Comparison of ENCODE assay signal across 8 cellular contexts in genomic region chr3:127547761-127548605, GRCh38. TPM values are rescaled to one million over a fixed set of nuclear protein-coding genes. Genes with fewer than 3 reads are reported as not detected.
DNase-seq lines count a peak whose midpoint lies in the region; ATAC-seq and TF ChIP-seq lines count a peak whose summit lies in the region.

No MANE protein-coding gene starts in this region.

- DNase-seq in NCI-H1436 (lab: John Stamatoyannopoulos, UW) = peak; percentile 82
- no peak for DNase-seq in NCI-H1436 treated with DMSO at 0.1 percent for 48 hours (lab: John Stamatoyannopoulos, UW)
- peak; percentile 47 for DNase-seq in HT1080 (ENCODE audit: low read depth)
- DNase-seq in PC-3 = peak; percentile 59
- peak; percentile 55 for DNase-seq in activated T-helper 1 cell treated with anti-CD3 and anti-CD28 coated beads, Interleukin-12 subunit alpha, Interleukin-12 subunit beta, Interleukin-2, Interleukin-4 antibody, amounts not matched to agents 30 ng/mL and 10 ng/mL and 1 ng/mL, durations not matched to agents 14 hours and 24 hours and 36 hours (ENCODE audit: low spot score)
- peak; percentile 56 to 57 for DNase-seq in fibroblast of lung (ENCODE audit: low read depth in 2 of 2)
- peak; percentile 70 for DNase-seq in natural killer cell
- DNase-seq in stimulated activated naive B cell treated with anti-CD40 and anti-IgM and Interleukin-4, amounts not matched to agents 10 μg/mL and 1 μg/mL and 100 μg/mL, for 72 hours = peak; percentile 72

- CTCF ChIA-PET in PC-3 (lab: Charles Lee) = interaction anchor here (0.7 kb wide), 1 partner anchor 92 kb away, joined by 3 read pairs; no protein-coding TSS in a partner anchor

- no peaks in the 10 kb centered on the region for H3K36me3 ChIP-seq in PC-3 (ENCODE audit: low read depth, low read length)
- no peaks in the 10 kb centered on the region for H3K36me3 ChIP-seq in fibroblast of lung (ENCODE audit: control insufficient read depth, insufficient read depth, low read length)

- H4K20me1 ChIP-seq in PC-3 (ENCODE audit: low read length) (no peaks in the 10 kb centered on the region), fibroblast of lung (ENCODE audit: control insufficient read depth, extremely low read depth, insufficient read depth, low read length) (no peaks in the 10 kb centered on the region)

- H2AFZ ChIP-seq in PC-3 (ENCODE audit: low read length) = peak overlapping the region; percentile 92
- peak overlapping the region; percentile 83 for H2AFZ ChIP-seq in fibroblast of lung (ENCODE audit: low read length)

- H3K27ac ChIP-seq in PC-3 (ENCODE audit: low read length) (no peak overlapping the region), fibroblast of lung (ENCODE audit: insufficient read depth, low read length) (no peak overlapping the region)

- H3K4me1 Mint-ChIP-seq in activated T-helper 1 cell treated with anti-CD3 and anti-CD28 coated beads, Interleukin-12 subunit alpha, Interleukin-12 subunit beta, Interleukin-2, Interleukin-4 antibody, amounts not matched to agents 30 ng/mL and 10 ng/mL and 1 ng/mL, durations not matched to agents 14 hours and 24 hours and 36 hours (ENCODE audit: low read depth) = peaks cover 6% of the 10 kb centered on the region
- H3K4me1 Mint-ChIP-seq in natural killer cell = peaks cover 6 to 15% of the 10 kb centered on the region in 2 donors
- H3K4me1 Mint-ChIP-seq in stimulated activated naive B cell treated with anti-CD40 and anti-IgM and Interleukin-4, amounts not matched to agents 10 μg/mL and 1 μg/mL and 100 μg/mL, for 72 hours = peaks cover 12 to 15% of the 10 kb centered on the region in 2 donors

- TF ChIP-seq CTCF in PC-3 (conservative IDR thresholded peaks at IDR 0.05; ENCODE audit: low read depth, low read length) = peak; percentile 54
- peak; percentile 52 to 53 for TF ChIP-seq CTCF in fibroblast of lung (conservative IDR thresholded peaks at IDR 0.05 in 1 of 2, IDR thresholded peaks at IDR 0.05 in 1 of 2; ENCODE audit: low read depth in 1 of 2, low read length in 2 of 2)
- peak; percentile 56 for TF ChIP-seq CTCF in natural killer cell (IDR thresholded peaks at IDR 0.05)

- H3K4me1 ChIP-seq in PC-3 (ENCODE audit: insufficient read depth, low read length) (no peaks in the 10 kb centered on the region), fibroblast of lung (ENCODE audit: control insufficient read depth, extremely low read depth, insufficient read depth, low read length) (no peaks in the 10 kb centered on the region)

- POLR2A ChIA-PET in PC-3 (lab: Charles Lee; ENCODE audit: unreplicated experiment) = no interaction called here

- H3K4me3 ChIP-seq in PC-3 (ENCODE audit: low read length) (peak overlapping the region; percentile 71), fibroblast of lung (replicated peaks in 1 of 4; ENCODE audit: control extremely low read depth in 1 of 4, insufficient read depth in 1 of 4, low read depth in 3 of 4, low read length in 4 of 4) (peak overlapping the region; percentile 35 to 66 (median 40))

- peaks cover 19% of the 10 kb centered on the region for H3K27me3 Mint-ChIP-seq in activated T-helper 1 cell treated with anti-CD3 and anti-CD28 coated beads, Interleukin-12 subunit alpha, Interleukin-12 subunit beta, Interleukin-2, Interleukin-4 antibody, amounts not matched to agents 30 ng/mL and 10 ng/mL and 1 ng/mL, durations not matched to agents 14 hours and 24 hours and 36 hours (ENCODE audit: insufficient read depth)
- H3K27me3 Mint-ChIP-seq in natural killer cell (ENCODE audit: low read depth in 2 of 2) = peaks cover 0 to 2% of the 10 kb centered on the region in 2 donors
- peaks cover 12 to 15% of the 10 kb centered on the region in 2 donors for H3K27me3 Mint-ChIP-seq in stimulated activated naive B cell treated with anti-CD40 and anti-IgM and Interleukin-4, amounts not matched to agents 10 μg/mL and 1 μg/mL and 100 μg/mL, for 72 hours

- BruUV-seq in PC-3 (replicated peaks; lab: Mats Ljungman, UMichigan) = no TSS peak

- H3K27me3 ChIP-seq in PC-3 (ENCODE audit: low read length) = no peaks in the 10 kb centered on the region
- H3K27me3 ChIP-seq in fibroblast of lung (ENCODE audit: control insufficient read depth, insufficient read depth, low read length) = no peaks in the 10 kb centered on the region

- ATAC-seq in PC-3 (peak; percentile 74), natural killer cell (peak; percentile 84 to 96 (median 94))
- peak; percentile 87 to 88 for ATAC-seq in stimulated activated naive B cell treated with anti-CD40 and anti-IgM and Interleukin-4, amounts not matched to agents 10 μg/mL and 1 μg/mL and 100 μg/mL, for 72 hours (replicated peaks)

- H3F3A ChIP-seq in PC-3 (ENCODE audit: low read length, unreplicated experiment) = no peaks in the 10 kb centered on the region

- no peaks in the 10 kb centered on the region for H3K9me3 Mint-ChIP-seq in activated T-helper 1 cell treated with anti-CD3 and anti-CD28 coated beads, Interleukin-12 subunit alpha, Interleukin-12 subunit beta, Interleukin-2, Interleukin-4 antibody, amounts not matched to agents 30 ng/mL and 10 ng/mL and 1 ng/mL, durations not matched to agents 14 hours and 24 hours and 36 hours
- no peaks in the 10 kb centered on the region for H3K9me3 Mint-ChIP-seq in natural killer cell
- no peaks in the 10 kb centered on the region for H3K9me3 Mint-ChIP-seq in stimulated activated naive B cell treated with anti-CD40 and anti-IgM and Interleukin-4, amounts not matched to agents 10 μg/mL and 1 μg/mL and 100 μg/mL, for 72 hours

- H3K27ac Mint-ChIP-seq in activated T-helper 1 cell treated with anti-CD3 and anti-CD28 coated beads, Interleukin-12 subunit alpha, Interleukin-12 subunit beta, Interleukin-2, Interleukin-4 antibody, amounts not matched to agents 30 ng/mL and 10 ng/mL and 1 ng/mL, durations not matched to agents 14 hours and 24 hours and 36 hours = peak overlapping the region; percentile 5
- peak overlapping the region in 1 of 2 donors; percentile 81 for H3K27ac Mint-ChIP-seq in natural killer cell
- peak overlapping the region; percentile 49 for H3K27ac Mint-ChIP-seq in stimulated activated naive B cell treated with anti-CD40 and anti-IgM and Interleukin-4, amounts not matched to agents 10 μg/mL and 1 μg/mL and 100 μg/mL, for 72 hours

- peak overlapping the region; percentile 84 for H3K4me3 Mint-ChIP-seq in activated T-helper 1 cell treated with anti-CD3 and anti-CD28 coated beads, Interleukin-12 subunit alpha, Interleukin-12 subunit beta, Interleukin-2, Interleukin-4 antibody, amounts not matched to agents 30 ng/mL and 10 ng/mL and 1 ng/mL, durations not matched to agents 14 hours and 24 hours and 36 hours
- peak overlapping the region; percentile 86 for H3K4me3 Mint-ChIP-seq in natural killer cell
- peak overlapping the region; percentile 80 to 84 for H3K4me3 Mint-ChIP-seq in stimulated activated naive B cell treated with anti-CD40 and anti-IgM and Interleukin-4, amounts not matched to agents 10 μg/mL and 1 μg/mL and 100 μg/mL, for 72 hours

- no peaks in the 10 kb centered on the region for H3K9me2 ChIP-seq in PC-3 (replicated peaks; ENCODE audit: low read length)

- peak overlapping the region; percentile 22; the same call in 1 of the 2 replicates for H3K9ac ChIP-seq in PC-3 (ENCODE audit: low read length)
- H3K9ac ChIP-seq in fibroblast of lung (ENCODE audit: insufficient read depth, low read length) = no peak overlapping the region

- no peaks in the 10 kb centered on the region for H3K36me3 Mint-ChIP-seq in activated T-helper 1 cell treated with anti-CD3 and anti-CD28 coated beads, Interleukin-12 subunit alpha, Interleukin-12 subunit beta, Interleukin-2, Interleukin-4 antibody, amounts not matched to agents 30 ng/mL and 10 ng/mL and 1 ng/mL, durations not matched to agents 14 hours and 24 hours and 36 hours (ENCODE audit: low read depth)
- no peaks in the 10 kb centered on the region for H3K36me3 Mint-ChIP-seq in natural killer cell
- H3K36me3 Mint-ChIP-seq in stimulated activated naive B cell treated with anti-CD40 and anti-IgM and Interleukin-4, amounts not matched to agents 10 μg/mL and 1 μg/mL and 100 μg/mL, for 72 hours = no peaks in the 10 kb centered on the region

- no peaks in the 10 kb centered on the region for H3K9me3 ChIP-seq in PC-3 (ENCODE audit: low read length)
- H3K9me3 ChIP-seq in fibroblast of lung (ENCODE audit: control insufficient read depth, insufficient read depth, low read depth, low read length) = no peaks in the 10 kb centered on the region

- intact Hi-C loops in PC-3 (cut with micrococcal nuclease) = loop anchor here (5.0 kb wide), 1 partner anchor 871 kb away; no protein-coding TSS in a partner anchor
- intact Hi-C loops in activated T-helper 1 cell treated with anti-CD3 and anti-CD28 coated beads, Interleukin-12 subunit alpha, Interleukin-12 subunit beta, Interleukin-2, Interleukin-4 antibody, amounts not matched to agents 30 ng/mL and 10 ng/mL and 1 ng/mL, durations not matched to agents 14 hours and 24 hours and 36 hours (cut with micrococcal nuclease) = loop anchor here (1.0 to 10.0 kb wide), 3 partner anchors 91 to 843 kb away; partner anchors contain the start of gene CHCHD6
- intact Hi-C loops in natural killer cell (cut with micrococcal nuclease) = loop anchor here (5.0 kb wide), 2 partner anchors 796 to 1026 kb away; partner anchors contain the start of gene CHST13

- peak overlapping the region; percentile 85 for H3K4me2 ChIP-seq in PC-3 (ENCODE audit: low read length)
- peak overlapping the region; percentile 75 for H3K4me2 ChIP-seq in fibroblast of lung (ENCODE audit: extremely low read depth, insufficient read depth, low read length)

- H3K79me2 ChIP-seq in PC-3 (ENCODE audit: low read length) = no peaks in the 10 kb centered on the region
- H3K79me2 ChIP-seq in fibroblast of lung (ENCODE audit: control insufficient read depth, insufficient read depth, low read length) = no peaks in the 10 kb centered on the region

RNA-seq across cellular contexts. Expression of gene TPRA1, which starts 42.5 kb away (rescaled TPM):
- total RNA-seq in HT1080 (2014; rRNA removed; shearing (Covaris generic)) = 65.7 and 72.7 TPM in 2 replicates
- 41.2 and 45.6 TPM in 2 replicates for polyA plus RNA-seq in HT1080 (2015; cell fraction: cytosol; rRNA removed)
- 49.7 and 56.4 TPM in 2 replicates for polyA plus RNA-seq in HT1080 (2015; cell fraction: nucleus; rRNA removed)
- 25.7 and 34.0 TPM in 2 replicates for total RNA-seq in PC-3 (2014; rRNA removed)
- total RNA-seq in activated T-helper 1 cell treated with anti-CD3 and anti-CD28 coated beads, Interleukin-12 subunit alpha, Interleukin-12 subunit beta, Interleukin-2, Interleukin-4 antibody, amounts not matched to agents 30 ng/mL and 10 ng/mL and 1 ng/mL, durations not matched to agents 14 hours and 24 hours and 36 hours = 37.2 and 41.3 TPM in 2 replicates
- total RNA-seq in fibroblast of lung = 35.4 and 47.4 TPM in 2 replicates
- polyA plus RNA-seq in fibroblast of lung = 17.5 and 17.9 TPM in 2 replicates
- polyA plus RNA-seq in fibroblast of lung (2012) = 22.7 and 25.0 TPM in 2 replicates
- 58.0 and 74.1 TPM in 2 replicates for polyA minus RNA-seq in fibroblast of lung (ENCODE audit: low replicate concordance)
- 10 to 100 TPM; 15.4 to 22.7 (median 22.1) TPM for total RNA-seq in natural killer cell

RNA-seq across cellular contexts. Expression of gene MCM2, which starts 50.2 kb away (rescaled TPM):
- 227 and 228 TPM in 2 replicates for total RNA-seq in HT1080 (2014; rRNA removed; shearing (Covaris generic))
- 88.2 and 90.7 TPM in 2 replicates for polyA plus RNA-seq in HT1080 (2015; cell fraction: cytosol; rRNA removed)
- 168 and 183 TPM in 2 replicates for polyA plus RNA-seq in HT1080 (2015; cell fraction: nucleus; rRNA removed)
- total RNA-seq in PC-3 (2014; rRNA removed) (131 and 252 TPM in 2 replicates), fibroblast of lung (11.6 TPM in 2 replicates), natural killer cell (10 to 100 TPM; 18.8 to 21.4 (median 20.4) TPM)
- 214 and 229 TPM in 2 replicates for total RNA-seq in activated T-helper 1 cell treated with anti-CD3 and anti-CD28 coated beads, Interleukin-12 subunit alpha, Interleukin-12 subunit beta, Interleukin-2, Interleukin-4 antibody, amounts not matched to agents 30 ng/mL and 10 ng/mL and 1 ng/mL, durations not matched to agents 14 hours and 24 hours and 36 hours
- 17.2 and 47.0 TPM in 2 replicates for polyA plus RNA-seq in fibroblast of lung
- 15.0 and 44.7 TPM in 2 replicates for polyA plus RNA-seq in fibroblast of lung (2012)
- polyA minus RNA-seq in fibroblast of lung (ENCODE audit: low replicate concordance) = 48.6 and 99.9 TPM in 2 replicates
